Comparison of ENCODE assay signal across 8 cellular contexts in genomic region chr7:122092964-122093797, GRCh38. TPM values are rescaled to one million over a fixed set of nuclear protein-coding genes. Genes with fewer than 3 reads are reported as not detected.
A peak's percentile ranks its signal among the peaks of the same experiment; 100 is the strongest.
DNase-seq lines count a peak whose midpoint lies in the region; ATAC-seq and TF ChIP-seq lines count a peak whose summit lies in the region.

No MANE protein-coding gene starts in this region.

- no peak overlapping the region for H2BK120ac ChIP-seq in H9 (ENCODE audit: low read depth, low read length, poor library complexity, severe bottlenecking)

- no peak for ATAC-seq in heart right ventricle

- H3K4me2 ChIP-seq in H9 (ENCODE audit: insufficient read depth, insufficient read length, low read length) = no peak overlapping the region

- H3K27me3 Mint-ChIP-seq in H9 (ENCODE audit: low read depth) = no peaks in the 10 kb centered on the region
- H3K27me3 Mint-ChIP-seq in activated naive CD4-positive, alpha-beta T cell treated with anti-CD3 and anti-CD28 coated beads, Interleukin-2, amount 10 ng/mL, durations not matched to agents 7 days and 5 days = no peaks in the 10 kb centered on the region

- no peaks in the 10 kb centered on the region for H3K9me3 Mint-ChIP-seq in H9
- no peaks in the 10 kb centered on the region for H3K9me3 Mint-ChIP-seq in activated naive CD4-positive, alpha-beta T cell treated with anti-CD3 and anti-CD28 coated beads, Interleukin-2, amount 10 ng/mL, durations not matched to agents 7 days and 5 days

- peaks cover 0 to 69% (median 0%) of the 10 kb centered on the region in 9 donors for H3K36me3 ChIP-seq in heart right ventricle

- H3K79me1 ChIP-seq in H9 (ENCODE audit: insufficient read depth, low read depth, low read length, poor library complexity, severe bottlenecking) = peaks cover 2% of the 10 kb centered on the region

- no peak overlapping the region for H2BK12ac ChIP-seq in H9 (ENCODE audit: insufficient read length, low read depth, low read length)

- H3K9ac ChIP-seq in H9 (ENCODE audit: extremely low read depth, insufficient read length, low read length) = no peak overlapping the region

- no CpG with 5 or more reads among the region's 6 CpGs for WGBS in H9 (ENCODE audit: extremely low coverage, insufficient read length, low lambda C conversion rate)
- 95 to 97% methylated on average over 6 of the region's 6 CpGs for WGBS in heart right ventricle, 2 donors

- peaks cover 5% of the 10 kb centered on the region; the same call in 1 of the 2 replicates for H3K4me1 ChIP-seq in H9 (ENCODE audit: insufficient read depth, low read length)
- no peaks in the 10 kb centered on the region for H3K4me1 ChIP-seq in heart right ventricle

- TF ChIP-seq CTCF in GM10266 (IDR thresholded peaks at IDR 0.05; ENCODE audit: control insufficient read depth, insufficient read depth, low read depth, missing control alignments) (peak; percentile 79), H9 (conservative IDR thresholded peaks at IDR 0.05) (peak; percentile 90), LNCAP (IDR thresholded peaks at IDR 0.05) (peak; percentile 87), RWPE1 (conservative IDR thresholded peaks at IDR 0.05; ENCODE audit: low read depth) (peak; percentile 97), heart right ventricle (IDR thresholded peaks at IDR 0.05) (peak; percentile 57 to 90 (median 86))

- H3K9me3 ChIP-seq in H9 (ENCODE audit: control insufficient read depth, low read depth, low read length) (no peaks in the 10 kb centered on the region), heart right ventricle (no peaks in the 10 kb centered on the region)

- H3K27ac Mint-ChIP-seq in H9 = peak overlapping the region; percentile 50 to 66 (median 55); a peak in 6 of 7 replicates
- H3K27ac Mint-ChIP-seq in activated naive CD4-positive, alpha-beta T cell treated with anti-CD3 and anti-CD28 coated beads, Interleukin-2, amount 10 ng/mL, durations not matched to agents 7 days and 5 days = no peak overlapping the region

- H3K79me2 ChIP-seq in H9 (ENCODE audit: insufficient read depth, low read length) = no peaks in the 10 kb centered on the region

- no peak overlapping the region for H3K56ac ChIP-seq in H9 (ENCODE audit: insufficient read length, low read depth, low read length)

- intact Hi-C loops in heart right ventricle (cut with DNase I) = loop anchor here in 6 of 10 donors (2.0 to 10.0 kb wide), 3 partner anchors 432 to 436 kb away; no protein-coding TSS in a partner anchor

- H4K91ac ChIP-seq in H9 (ENCODE audit: insufficient read length, low read depth, low read length) = no peak overlapping the region

- H3K4ac ChIP-seq in H9 (ENCODE audit: low read depth, low read length) = no peak overlapping the region

- H2BK5ac ChIP-seq in H9 (ENCODE audit: insufficient read length, low read length) = no peak overlapping the region

- POLR2A ChIA-PET in RWPE1 (lab: Yijun Ruan, JAX; ENCODE audit: low non-redundant PET) = no interaction called here

- H3T11ph ChIP-seq in H9 (ENCODE audit: low read length) = no peak overlapping the region

- H2BK15ac ChIP-seq in H9 (ENCODE audit: low read depth, low read length) = no peak overlapping the region

- H3K27ac ChIP-seq in H9 (ENCODE audit: insufficient read length, low read depth, low read length) = no peak overlapping the region
- H3K27ac ChIP-seq in RWPE1 = no peak overlapping the region
- H3K27ac ChIP-seq in heart right ventricle = no peak overlapping the region

- no peak overlapping the region for H3K4me3 ChIP-seq in heart right ventricle

- H3K23me2 ChIP-seq in H9 (ENCODE audit: insufficient read length, low read depth, low read length, poor library complexity, severe bottlenecking) = no peaks in the 10 kb centered on the region

- no peaks in the 10 kb centered on the region for H4K20me1 ChIP-seq in H9 (ENCODE audit: control insufficient read depth, insufficient read depth, insufficient read length)

- CTCF ChIA-PET in RWPE1 (lab: Yijun Ruan, JAX) = interaction anchor here (0.5 to 1.4 kb wide), 10 partner anchors 9 to 438 kb away, joined by 3 to 11 read pairs (median 4); no protein-coding TSS in a partner anchor
- CTCF ChIA-PET in activated naive CD4-positive, alpha-beta T cell treated with anti-CD3 and anti-CD28 coated beads, Interleukin-2, amount 10 ng/mL, durations not matched to agents 7 days and 5 days (lab: Charles Lee) = interaction anchor here (0.6 to 1.3 kb wide), 6 partner anchors 10 to 440 kb away, joined by 3 to 8 read pairs (median 4); no protein-coding TSS in a partner anchor

- no peak overlapping the region for H3K23ac ChIP-seq in H9 (ENCODE audit: insufficient read length, low read depth, low read length)

- no peaks in the 10 kb centered on the region for H3K27me3 ChIP-seq in H9 (ENCODE audit: insufficient read depth, low read length)
- H3K27me3 ChIP-seq in heart right ventricle = no peaks in the 10 kb centered on the region

- H3K4me1 Mint-ChIP-seq in H9 = peaks cover 18 to 29% of the 10 kb centered on the region in 2 experiments
- no peaks in the 10 kb centered on the region for H3K4me1 Mint-ChIP-seq in activated naive CD4-positive, alpha-beta T cell treated with anti-CD3 and anti-CD28 coated beads, Interleukin-2, amount 10 ng/mL, durations not matched to agents 7 days and 5 days

- H3K18ac ChIP-seq in H9 (ENCODE audit: insufficient read length, low read depth, low read length) = no peak overlapping the region

- peak; percentile 49 for DNase-seq in GM10266 (ENCODE audit: extremely low spot score)
- peak; percentile 71 for DNase-seq in H9
- DNase-seq in RWPE1 (ENCODE audit: low spot score) = peak; percentile 36
- DNase-seq in activated naive CD4-positive, alpha-beta T cell treated with anti-CD3 and anti-CD28 coated beads, Interleukin-2, amount 10 ng/mL, durations not matched to agents 7 days and 5 days = peak; percentile 67
- DNase-seq in heart right ventricle = peak; percentile 9 to 40
- DNase-seq in renal cortical epithelial cell (ENCODE audit: low read depth) = peak; percentile 84
- DNase-seq in mesenteric fat pad (ENCODE audit: low spot score) = no peak

- no peak overlapping the region for H4K8ac ChIP-seq in H9 (replicated peaks; ENCODE audit: insufficient read length, low read depth, low read length)

- H4K5ac ChIP-seq in H9 (ENCODE audit: insufficient read length, low read depth, low read length) = no peak overlapping the region

- no peak overlapping the region for H2AFZ ChIP-seq in H9 (ENCODE audit: low read length)

- no peak overlapping the region for H3K4me3 Mint-ChIP-seq in H9
- no peak overlapping the region for H3K4me3 Mint-ChIP-seq in activated naive CD4-positive, alpha-beta T cell treated with anti-CD3 and anti-CD28 coated beads, Interleukin-2, amount 10 ng/mL, durations not matched to agents 7 days and 5 days

- H2BK20ac ChIP-seq in H9 (ENCODE audit: low read depth, low read length, poor library complexity, severe bottlenecking) = no peak overlapping the region

- H3K36me3 Mint-ChIP-seq in H9 (ENCODE audit: insufficient read depth in 1 of 3, low read depth in 3 of 3) = peaks cover 26 to 80% (median 70%) of the 10 kb centered on the region in 3 experiments
- H3K36me3 Mint-ChIP-seq in activated naive CD4-positive, alpha-beta T cell treated with anti-CD3 and anti-CD28 coated beads, Interleukin-2, amount 10 ng/mL, durations not matched to agents 7 days and 5 days = no peaks in the 10 kb centered on the region

- no peak overlapping the region for H2AK5ac ChIP-seq in H9 (ENCODE audit: insufficient read length, low read length)

- no peak overlapping the region for H3K14ac ChIP-seq in H9 (ENCODE audit: insufficient read depth, low read length)

RNA-seq across cellular contexts. Expression of gene AASS, which starts 50.9 kb away (rescaled TPM):
- total RNA-seq in H9 (2021) = 383 and 398 TPM in 2 replicates
- total RNA-seq in heart right ventricle = 10 to 100 TPM; 14.6 to 48.1 (median 29.1) TPM
- 10 to 100 TPM; 14.9 to 37.5 TPM for polyA plus RNA-seq in heart right ventricle
- 13.4 and 15.7 TPM in 2 replicates for total RNA-seq in renal cortical epithelial cell
- 24.7 TPM for total RNA-seq in mesenteric fat pad
